In the genomic region with DNA sequence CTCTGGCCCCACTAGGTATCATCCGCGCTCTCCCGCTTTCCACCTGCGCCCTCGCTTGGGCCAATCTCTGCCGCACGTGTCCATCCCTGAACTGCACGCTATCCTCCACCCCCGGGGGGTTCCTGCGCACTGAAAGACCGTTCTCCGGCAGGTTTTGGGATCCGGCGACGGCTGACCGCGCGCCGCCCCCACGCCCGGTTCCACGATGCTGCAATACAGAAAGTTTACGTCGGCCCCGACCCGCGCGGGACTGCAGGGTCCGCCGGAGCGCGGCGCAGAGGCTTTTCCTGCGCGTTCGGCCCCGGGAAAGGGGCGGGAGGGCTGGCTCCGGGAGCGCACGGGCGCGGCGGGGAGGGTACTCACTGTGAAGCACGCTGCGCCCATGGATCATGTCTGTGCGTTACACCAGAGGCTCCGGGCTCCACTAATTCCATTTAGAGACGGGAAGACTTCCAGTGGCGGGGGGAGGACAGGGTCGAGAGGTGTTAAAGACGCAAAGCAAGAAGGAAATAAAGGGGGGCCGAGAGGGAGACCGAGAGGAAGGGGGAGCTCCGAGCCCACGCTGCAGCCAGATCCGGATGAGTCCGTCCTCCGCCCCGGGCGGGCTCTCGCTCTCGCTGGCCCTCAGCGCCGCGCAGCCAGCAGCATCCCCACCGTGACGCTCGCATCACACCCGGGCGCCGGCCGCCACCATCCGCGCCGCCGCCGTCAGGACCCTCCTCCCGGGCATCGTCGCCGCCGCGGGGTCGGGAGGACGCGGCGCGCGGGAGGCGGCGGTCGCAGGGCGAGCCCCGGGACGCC, we compare ENCODE assay signal across 8 cellular contexts. TPM values are rescaled to one million over a fixed set of nuclear protein-coding genes. Genes with fewer than 3 reads are reported as not detected.
A peak's percentile ranks its signal among the peaks of the same experiment; 100 is the strongest.
DNase-seq lines count a peak whose midpoint lies in the region; ATAC-seq, FAIRE-seq and TF ChIP-seq lines count a peak whose summit lies in the region.

No MANE protein-coding gene starts in this region.

- no peak for TF ChIP-seq EP300 in suprapubic skin (IDR thresholded peaks at IDR 0.05)

- peak; percentile 27 for DNase-seq in SIG-M5 treated with dmso at 0.1 percent for 504 hours (lab: John Stamatoyannopoulos, UW; ENCODE audit: unreplicated experiment)
- no peak for DNase-seq in SIG-M5 (lab: John Stamatoyannopoulos, UW)
- DNase-seq in NCI-H510A treated with DMSO at 0.1 percent for 48 hours (lab: John Stamatoyannopoulos, UW), result peak; percentile 76
- peak in 1 of 2 donors; percentile 51 for DNase-seq in foreskin keratinocyte
- DNase-seq in suprapubic skin (ENCODE audit: low spot score in 2 of 2), result no peak
- no peak for DNase-seq in NCI-H187 treated with DMSO at 0.1 percent for 48 hours (lab: John Stamatoyannopoulos, UW)
- DNase-seq in lower lobe of right lung, result no peak
- DNase-seq in HTR-8/SVneo (ENCODE audit: insufficient read length, low spot score), result no peak

- H3K27ac ChIP-seq in foreskin keratinocyte (peak overlapping the region; percentile 66), suprapubic skin (no peak overlapping the region), lower lobe of right lung (no peak overlapping the region)

- H3K27me3 ChIP-seq in foreskin keratinocyte (no peaks in the 10 kb centered on the region), suprapubic skin (peaks cover 43% of the 10 kb centered on the region), lower lobe of right lung (ENCODE audit: low read depth) (peaks cover 47% of the 10 kb centered on the region)

- intact Hi-C loops in lower lobe of right lung (cut with DNase I), result no loop called here

- ATAC-seq in foreskin keratinocyte (peak; percentile 57), lower lobe of right lung (no peak)

- no peak for FAIRE-seq in HTR-8/SVneo (lab: Jason Lieb, UNC)

- TF ChIP-seq CTCF in foreskin keratinocyte (conservative IDR thresholded peaks at IDR 0.05) (no peak), suprapubic skin (IDR thresholded peaks at IDR 0.05) (no peak), lower lobe of right lung (IDR thresholded peaks at IDR 0.05) (no peak)

- peak overlapping the region; percentile 40 for H3K4me3 ChIP-seq in suprapubic skin
- H3K4me3 ChIP-seq in lower lobe of right lung, result no peak overlapping the region

- H3K36me3 ChIP-seq in suprapubic skin (no peaks in the 10 kb centered on the region), lower lobe of right lung (no peaks in the 10 kb centered on the region)

- no peak for TF ChIP-seq POLR2A in suprapubic skin (IDR thresholded peaks at IDR 0.05)

- H3K4me1 ChIP-seq in foreskin keratinocyte, result no peaks in the 10 kb centered on the region
- peaks cover 24% of the 10 kb centered on the region for H3K4me1 ChIP-seq in suprapubic skin
- H3K4me1 ChIP-seq in lower lobe of right lung, result no peaks in the 10 kb centered on the region

- 7% methylated on average over 54 of the region's 96 CpGs for WGBS in suprapubic skin

- H3K9me3 ChIP-seq in suprapubic skin (no peaks in the 10 kb centered on the region), lower lobe of right lung (no peaks in the 10 kb centered on the region)

RNA-seq across cellular contexts. Expression of a gene that starts 0.7 kb away (rescaled TPM):
- total RNA-seq in foreskin keratinocyte, result 22.3 and 34.2 TPM in 2 replicates
- 8.4 and 9.2 TPM in 2 replicates for polyA plus RNA-seq in foreskin keratinocyte
- 1 to 10 TPM in 1 of 4 donors, under 1 TPM in 1, not detected in 2; 0.47 to 7.6 TPM for total RNA-seq in suprapubic skin
- not detected for total RNA-seq in lower lobe of right lung

Comparison
In these comparisons a context has a peak if more than half of its experiments do, and no peak if none do; other contexts are left out.
1. DNase-seq: peak in SIG-M5 treated with dmso at 0.1 percent for 504 hours (single experiment) and NCI-H510A treated with DMSO at 0.1 percent for 48 hours (single experiment); none in SIG-M5 (single experiment), suprapubic skin (0 of 2), NCI-H187 treated with DMSO at 0.1 percent for 48 hours (single experiment), lower lobe of right lung (single experiment) and HTR-8/SVneo (single experiment).